Comparison of ENCODE assay signal across 8 cellular contexts in genomic region chr3:114519415-114519814, GRCh38.
DNase-seq lines count a peak whose midpoint lies in the region; ATAC-seq and TF ChIP-seq lines count a peak whose summit lies in the region.

No MANE protein-coding gene starts in this region.

- 18% methylated on average over 3 of the region's 3 CpGs for WGBS in thyroid gland, 2 donors

- no peaks in the 10 kb centered on the region for H3K9me3 ChIP-seq in thyroid gland

- intact Hi-C loops in Calu3 (cut with micrococcal nuclease; ENCODE audit: unreplicated experiment), result no loop called here
- intact Hi-C loops in left cardiac atrium (cut with DNase I), result no loop called here
- intact Hi-C loops in thyroid gland (cut with DNase I), result no loop called here

- no peaks in the 10 kb centered on the region for H3K36me3 ChIP-seq in thyroid gland

- no peak overlapping the region for H3K27ac ChIP-seq in thyroid gland

- no peak for TF ChIP-seq POLR2A in thyroid gland (IDR thresholded peaks at IDR 0.05)

- H3K4me1 Mint-ChIP-seq in Calu3 (ENCODE audit: low read depth, unreplicated experiment) (no peaks in the 10 kb centered on the region), nephron progenitor cell (no peaks in the 10 kb centered on the region)
- no peaks in the 10 kb centered on the region for H3K4me1 Mint-ChIP-seq in T-helper 2 cell treated with Interferon-gamma antibody and Interleukin-4, amounts not matched to agents 5 μg/mL and 100 μg/mL, for 36 hours (ENCODE audit: low read depth)

- DNase-seq in Calu3 (peak; percentile 29), NOMO-1 treated with DMSO at 0.1 percent for 48 hours (lab: John Stamatoyannopoulos, UW; ENCODE audit: unreplicated experiment) (peak; percentile 75), left cardiac atrium (no peak), thyroid gland (peak; percentile 11 to 19), nephron progenitor cell (no peak)
- no peak for DNase-seq in T-helper 2 cell treated with Interferon-gamma antibody and Interleukin-4, amounts not matched to agents 5 μg/mL and 100 μg/mL, for 36 hours (ENCODE audit: low spot score)

- H3K27ac Mint-ChIP-seq in Calu3 (ENCODE audit: unreplicated experiment) (no peak overlapping the region), nephron progenitor cell (no peak overlapping the region)
- H3K27ac Mint-ChIP-seq in T-helper 2 cell treated with Interferon-gamma antibody and Interleukin-4, amounts not matched to agents 5 μg/mL and 100 μg/mL, for 36 hours, result no peak overlapping the region

- CTCF ChIA-PET in Calu3 (lab: Charles Lee), result interaction anchor here (1.2 kb wide), 1 partner anchor 61 kb away, joined by 3 read pairs; no protein-coding TSS in a partner anchor

- no peaks in the 10 kb centered on the region for H3K27me3 ChIP-seq in thyroid gland

- H3K4me1 ChIP-seq in thyroid gland, result peaks cover 0 to 8% of the 10 kb centered on the region in 2 donors

- H3K9me3 Mint-ChIP-seq in Calu3 (ENCODE audit: low read depth, unreplicated experiment) (no peaks in the 10 kb centered on the region), nephron progenitor cell (no peaks in the 10 kb centered on the region)
- no peaks in the 10 kb centered on the region for H3K9me3 Mint-ChIP-seq in T-helper 2 cell treated with Interferon-gamma antibody and Interleukin-4, amounts not matched to agents 5 μg/mL and 100 μg/mL, for 36 hours

- H3K27me3 Mint-ChIP-seq in Calu3 (ENCODE audit: unreplicated experiment), result no peaks in the 10 kb centered on the region
- no peaks in the 10 kb centered on the region for H3K27me3 Mint-ChIP-seq in nephron progenitor cell (ENCODE audit: low read depth, poor library complexity)
- no peaks in the 10 kb centered on the region for H3K27me3 Mint-ChIP-seq in T-helper 2 cell treated with Interferon-gamma antibody and Interleukin-4, amounts not matched to agents 5 μg/mL and 100 μg/mL, for 36 hours (ENCODE audit: low read depth)

- TF ChIP-seq CTCF in Calu3 (IDR thresholded peaks at IDR 0.05; ENCODE audit: unreplicated experiment) (no peak), thyroid gland (IDR thresholded peaks at IDR 0.05) (no peak), nephron progenitor cell (IDR thresholded peaks at IDR 0.05) (no peak)

- ATAC-seq in GM21528 (IDR thresholded peaks at IDR 0.05; ENCODE audit: low FRiP score, unreplicated experiment), result peak; percentile 75
- ATAC-seq in left cardiac atrium, result peak; percentile 85 to 92
- no peak for ATAC-seq in HG03108 (IDR thresholded peaks at IDR 0.05; ENCODE audit: unreplicated experiment)

- no peak overlapping the region for H3K4me3 ChIP-seq in thyroid gland (replicated peaks in 1 of 3)

- H3K36me3 Mint-ChIP-seq in Calu3 (ENCODE audit: insufficient read depth, unreplicated experiment) (no peaks in the 10 kb centered on the region), nephron progenitor cell (ENCODE audit: low read depth) (no peaks in the 10 kb centered on the region)
- H3K36me3 Mint-ChIP-seq in T-helper 2 cell treated with Interferon-gamma antibody and Interleukin-4, amounts not matched to agents 5 μg/mL and 100 μg/mL, for 36 hours (ENCODE audit: low read depth), result no peaks in the 10 kb centered on the region

- no peak overlapping the region for H3K4me3 Mint-ChIP-seq in Calu3 (ENCODE audit: low read depth, unreplicated experiment)
- no peak overlapping the region for H3K4me3 Mint-ChIP-seq in nephron progenitor cell
- no peak overlapping the region for H3K4me3 Mint-ChIP-seq in T-helper 2 cell treated with Interferon-gamma antibody and Interleukin-4, amounts not matched to agents 5 μg/mL and 100 μg/mL, for 36 hours

- BruUV-seq in Calu3 (replicated peaks; lab: Mats Ljungman, UMichigan), result no TSS peak

Comparison
In these comparisons a context has a peak if more than half of its experiments do, and no peak if none do; other contexts are left out.
1. DNase-seq: peak in Calu3 (single experiment), NOMO-1 treated with DMSO at 0.1 percent for 48 hours (single experiment) and thyroid gland (2 of 2); none in left cardiac atrium (single experiment), nephron progenitor cell (single experiment) and T-helper 2 cell treated with Interferon-gamma antibody and Interleukin-4, amounts not matched to agents 5 μg/mL and 100 μg/mL, for 36 hours (single experiment).